ENCODE assay signal across 9 cellular contexts in genomic region chr7:2110586-2111396, GRCh38.
A peak's percentile ranks its signal among the peaks of the same experiment; 100 is the strongest.
DNase-seq lines count a peak whose midpoint lies in the region; ATAC-seq lines count a peak whose summit lies in the region.
"Had no signal": no experiment of that assay in that cellular context is flagged by ENCODE, and none has a peak within 500 bp of the region (broad histone marks: within the 10 kb centered on the region; RNA-seq: fewer than 3 reads in every experiment).

No MANE protein-coding gene starts in this region.

- H3K27me3 ChIP-seq in HUES6 (ENCODE audit: control insufficient read depth, insufficient read depth, low read length) = no peaks in the 10 kb centered on the region

- ATAC-seq in activated naive CD8-positive, alpha-beta T cell treated with anti-CD3 and anti-CD28 coated beads, Interleukin-2, amount 10 ng/mL, durations not matched to agents 7 days and 5 days (ENCODE audit: low read depth) = no peak
- peak; percentile 94 for ATAC-seq in left colon

- H3K36me3 ChIP-seq in HUES6 (ENCODE audit: control insufficient read depth, insufficient read depth, low read length) = 0 out of 2 replicates have a peak, but pooled peaks cover 3% of the 10 kb centered on the region

- H3K4me3 ChIP-seq in HUES6 (ENCODE audit: low read depth, low read length) = no peak overlapping the region

- CTCF ChIA-PET in activated CD4-positive, alpha-beta memory T cell treated with anti-CD3 and anti-CD28 coated beads, Interleukin-2, amount 10 ng/mL, durations not matched to agents 7 days and 5 days (lab: Charles Lee) = interaction anchor here (1.3 kb wide), 1 partner anchor 11 kb away, joined by 4 read pairs; no protein-coding TSS in a partner anchor

- POLR2A ChIA-PET in activated naive CD8-positive, alpha-beta T cell treated with anti-CD3 and anti-CD28 coated beads, Interleukin-2, amount 10 ng/mL, durations not matched to agents 7 days and 5 days (lab: Charles Lee) = no interaction called here
- POLR2A ChIA-PET in activated CD4-positive, alpha-beta memory T cell treated with anti-CD3 and anti-CD28 coated beads, Interleukin-2, amount 10 ng/mL, durations not matched to agents 7 days and 5 days (lab: Charles Lee) = interaction anchor here (0.8 to 1.4 kb wide), 2 partner anchors 9 to 12 kb away, joined by 3 to 4 read pairs; no protein-coding TSS in a partner anchor

- H3K9ac ChIP-seq in HUES6 (ENCODE audit: low read length) = no peak overlapping the region

- peak overlapping the region; percentile 59 for H3K27ac Mint-ChIP-seq in activated naive CD8-positive, alpha-beta T cell treated with anti-CD3 and anti-CD28 coated beads, Interleukin-2, amount 10 ng/mL, durations not matched to agents 7 days and 5 days
- H3K27ac Mint-ChIP-seq in activated CD4-positive, alpha-beta memory T cell treated with anti-CD3 and anti-CD28 coated beads, Interleukin-2, amount 10 ng/mL, durations not matched to agents 7 days and 5 days = no peak overlapping the region

- no peaks in the 10 kb centered on the region for H3K27me3 Mint-ChIP-seq in activated naive CD8-positive, alpha-beta T cell treated with anti-CD3 and anti-CD28 coated beads, Interleukin-2, amount 10 ng/mL, durations not matched to agents 7 days and 5 days
- H3K27me3 Mint-ChIP-seq in activated CD4-positive, alpha-beta memory T cell treated with anti-CD3 and anti-CD28 coated beads, Interleukin-2, amount 10 ng/mL, durations not matched to agents 7 days and 5 days = no peaks in the 10 kb centered on the region

- no peak for DNase-seq in activated naive CD8-positive, alpha-beta T cell treated with anti-CD3 and anti-CD28 coated beads, Interleukin-2, amount 10 ng/mL, durations not matched to agents 7 days and 5 days
- DNase-seq in left colon (peak in 1 of 2 donors; percentile 38), smooth muscle cell of the brain vasculature (ENCODE audit: low read depth, low spot score) (peak; percentile 41), RKO (ENCODE audit: low spot score) (no peak), NCI-H82 (lab: John Stamatoyannopoulos, UW) (no peak)
- DNase-seq in activated CD4-positive, alpha-beta memory T cell treated with anti-CD3 and anti-CD28 coated beads, Interleukin-2, amount 10 ng/mL, durations not matched to agents 7 days and 5 days = no peak
- DNase-seq: left cardiac atrium, NCI-H1105 treated with DMSO at 0.1 percent for 48 hours had no signal

- peak overlapping the region; percentile 66 for H3K4me3 Mint-ChIP-seq in activated naive CD8-positive, alpha-beta T cell treated with anti-CD3 and anti-CD28 coated beads, Interleukin-2, amount 10 ng/mL, durations not matched to agents 7 days and 5 days
- H3K4me3 Mint-ChIP-seq in activated CD4-positive, alpha-beta memory T cell treated with anti-CD3 and anti-CD28 coated beads, Interleukin-2, amount 10 ng/mL, durations not matched to agents 7 days and 5 days = no peak overlapping the region

- no peaks in the 10 kb centered on the region for H3K36me3 Mint-ChIP-seq in activated naive CD8-positive, alpha-beta T cell treated with anti-CD3 and anti-CD28 coated beads, Interleukin-2, amount 10 ng/mL, durations not matched to agents 7 days and 5 days
- peaks cover 7% of the 10 kb centered on the region for H3K36me3 Mint-ChIP-seq in activated CD4-positive, alpha-beta memory T cell treated with anti-CD3 and anti-CD28 coated beads, Interleukin-2, amount 10 ng/mL, durations not matched to agents 7 days and 5 days (ENCODE audit: low read depth)

- H3K9me3 ChIP-seq in HUES6 (ENCODE audit: control insufficient read depth, insufficient read depth, low read depth, low read length) = no peaks in the 10 kb centered on the region

- intact Hi-C loops in left colon (cut with DNase I, micrococcal nuclease) = no loop called here

- peaks cover 47% of the 10 kb centered on the region for H3K4me1 ChIP-seq in HUES6 (ENCODE audit: control insufficient read depth, insufficient read depth, low read length)

- 0 out of 2 replicates have a peak overlapping the region, but pooled peaks have one; percentile 14 for H3K27ac ChIP-seq in HUES6 (ENCODE audit: low read depth, low read length)

- H3K9me3 Mint-ChIP-seq in activated naive CD8-positive, alpha-beta T cell treated with anti-CD3 and anti-CD28 coated beads, Interleukin-2, amount 10 ng/mL, durations not matched to agents 7 days and 5 days = no peaks in the 10 kb centered on the region
- H3K9me3 Mint-ChIP-seq in activated CD4-positive, alpha-beta memory T cell treated with anti-CD3 and anti-CD28 coated beads, Interleukin-2, amount 10 ng/mL, durations not matched to agents 7 days and 5 days = no peaks in the 10 kb centered on the region

- H3K4me1 Mint-ChIP-seq in activated naive CD8-positive, alpha-beta T cell treated with anti-CD3 and anti-CD28 coated beads, Interleukin-2, amount 10 ng/mL, durations not matched to agents 7 days and 5 days = peaks cover 28% of the 10 kb centered on the region
- H3K4me1 Mint-ChIP-seq in activated CD4-positive, alpha-beta memory T cell treated with anti-CD3 and anti-CD28 coated beads, Interleukin-2, amount 10 ng/mL, durations not matched to agents 7 days and 5 days = peaks cover 28% of the 10 kb centered on the region
